Comparison of ENCODE assay signal across 1 cellular context in the genomic region with DNA sequence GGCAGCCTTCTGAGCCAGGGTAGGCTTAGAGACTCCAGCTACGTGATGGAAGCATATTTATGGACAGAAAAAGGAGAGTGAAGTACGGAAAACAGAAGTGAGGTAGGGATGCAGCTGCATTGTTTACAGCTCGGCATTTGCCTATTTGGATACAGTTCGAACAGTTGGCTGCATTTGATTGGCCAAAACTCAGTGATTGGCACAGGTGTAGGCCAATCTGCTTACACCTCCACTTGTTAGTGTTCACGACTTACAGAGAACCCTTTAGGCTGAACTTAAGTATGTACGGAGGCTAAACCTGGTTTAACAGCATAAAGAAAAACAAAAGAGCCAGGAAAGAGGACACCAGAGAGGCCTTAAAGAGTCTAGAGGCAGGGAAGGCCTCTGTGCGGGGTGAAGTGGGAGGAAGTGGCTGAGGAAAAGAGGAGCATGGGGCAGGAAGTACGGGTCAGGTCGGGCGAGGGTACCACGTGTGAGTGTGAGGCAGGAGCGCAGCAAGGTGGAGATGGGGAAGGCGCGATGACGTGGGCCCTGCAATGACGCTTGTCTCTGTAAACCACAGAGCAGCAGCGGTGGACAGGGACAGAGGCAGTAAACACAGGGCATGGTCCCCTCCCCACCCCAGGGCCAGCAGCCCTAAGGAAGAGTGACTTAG.
TF ChIP-seq lines count a peak whose summit lies in the region.

No MANE protein-coding gene starts in this region.

TF ChIP-seq in GM23338, 12 proteins besides CTCF, POLR2A, EP300 and RAD21 (continued from another document):
- TF ChIP-seq, protein P1, sequence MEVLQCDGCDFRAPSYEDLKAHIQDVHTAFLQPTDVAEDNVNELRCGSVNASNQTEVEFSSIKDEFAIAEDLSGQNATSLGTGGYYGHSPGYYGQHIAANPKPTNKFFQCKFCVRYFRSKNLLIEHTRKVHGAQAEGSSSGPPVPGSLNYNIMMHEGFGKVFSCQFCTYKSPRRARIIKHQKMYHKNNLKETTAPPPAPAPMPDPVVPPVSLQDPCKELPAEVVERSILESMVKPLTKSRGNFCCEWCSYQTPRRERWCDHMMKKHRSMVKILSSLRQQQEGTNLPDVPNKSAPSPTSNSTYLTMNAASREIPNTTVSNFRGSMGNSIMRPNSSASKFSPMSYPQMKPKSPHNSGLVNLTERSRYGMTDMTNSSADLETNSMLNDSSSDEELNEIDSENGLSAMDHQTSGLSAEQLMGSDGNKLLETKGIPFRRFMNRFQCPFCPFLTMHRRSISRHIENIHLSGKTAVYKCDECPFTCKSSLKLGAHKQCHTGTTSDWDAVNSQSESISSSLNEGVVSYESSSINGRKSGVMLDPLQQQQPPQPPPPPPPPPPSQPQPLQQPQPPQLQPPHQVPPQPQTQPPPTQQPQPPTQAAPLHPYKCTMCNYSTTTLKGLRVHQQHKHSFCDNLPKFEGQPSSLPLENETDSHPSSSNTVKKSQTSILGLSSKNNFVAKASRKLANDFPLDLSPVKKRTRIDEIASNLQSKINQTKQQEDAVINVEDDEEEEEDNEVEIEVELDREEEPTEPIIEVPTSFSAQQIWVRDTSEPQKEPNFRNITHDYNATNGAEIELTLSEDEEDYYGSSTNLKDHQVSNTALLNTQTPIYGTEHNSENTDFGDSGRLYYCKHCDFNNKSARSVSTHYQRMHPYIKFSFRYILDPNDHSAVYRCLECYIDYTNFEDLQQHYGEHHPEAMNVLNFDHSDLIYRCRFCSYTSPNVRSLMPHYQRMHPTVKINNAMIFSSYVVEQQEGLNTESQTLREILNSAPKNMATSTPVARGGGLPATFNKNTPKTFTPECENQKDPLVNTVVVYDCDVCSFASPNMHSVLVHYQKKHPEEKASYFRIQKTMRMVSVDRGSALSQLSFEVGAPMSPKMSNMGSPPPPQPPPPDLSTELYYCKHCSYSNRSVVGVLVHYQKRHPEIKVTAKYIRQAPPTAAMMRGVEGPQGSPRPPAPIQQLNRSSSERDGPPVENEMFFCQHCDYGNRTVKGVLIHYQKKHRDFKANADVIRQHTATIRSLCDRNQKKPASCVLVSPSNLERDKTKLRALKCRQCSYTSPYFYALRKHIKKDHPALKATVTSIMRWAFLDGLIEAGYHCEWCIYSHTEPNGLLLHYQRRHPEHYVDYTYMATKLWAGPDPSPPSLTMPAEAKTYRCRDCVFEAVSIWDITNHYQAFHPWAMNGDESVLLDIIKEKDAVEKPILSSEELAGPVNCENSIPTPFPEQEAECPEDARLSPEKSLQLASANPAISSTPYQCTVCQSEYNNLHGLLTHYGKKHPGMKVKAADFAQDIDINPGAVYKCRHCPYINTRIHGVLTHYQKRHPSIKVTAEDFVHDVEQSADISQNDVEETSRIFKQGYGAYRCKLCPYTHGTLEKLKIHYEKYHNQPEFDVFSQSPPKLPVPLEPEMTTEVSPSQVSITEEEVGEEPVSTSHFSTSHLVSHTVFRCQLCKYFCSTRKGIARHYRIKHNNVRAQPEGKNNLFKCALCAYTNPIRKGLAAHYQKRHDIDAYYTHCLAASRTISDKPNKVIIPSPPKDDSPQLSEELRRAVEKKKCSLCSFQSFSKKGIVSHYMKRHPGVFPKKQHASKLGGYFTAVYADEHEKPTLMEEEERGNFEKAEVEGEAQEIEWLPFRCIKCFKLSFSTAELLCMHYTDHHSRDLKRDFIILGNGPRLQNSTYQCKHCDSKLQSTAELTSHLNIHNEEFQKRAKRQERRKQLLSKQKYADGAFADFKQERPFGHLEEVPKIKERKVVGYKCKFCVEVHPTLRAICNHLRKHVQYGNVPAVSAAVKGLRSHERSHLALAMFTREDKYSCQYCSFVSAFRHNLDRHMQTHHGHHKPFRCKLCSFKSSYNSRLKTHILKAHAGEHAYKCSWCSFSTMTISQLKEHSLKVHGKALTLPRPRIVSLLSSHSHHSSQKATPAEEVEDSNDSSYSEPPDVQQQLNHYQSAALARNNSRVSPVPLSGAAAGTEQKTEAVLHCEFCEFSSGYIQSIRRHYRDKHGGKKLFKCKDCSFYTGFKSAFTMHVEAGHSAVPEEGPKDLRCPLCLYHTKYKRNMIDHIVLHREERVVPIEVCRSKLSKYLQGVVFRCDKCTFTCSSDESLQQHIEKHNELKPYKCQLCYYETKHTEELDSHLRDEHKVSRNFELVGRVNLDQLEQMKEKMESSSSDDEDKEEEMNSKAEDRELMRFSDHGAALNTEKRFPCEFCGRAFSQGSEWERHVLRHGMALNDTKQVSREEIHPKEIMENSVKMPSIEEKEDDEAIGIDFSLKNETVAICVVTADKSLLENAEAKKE (CRISPR knock-in tag; IDR thresholded peaks at IDR 0.05) = no peak
- TF ChIP-seq STAT1 (IDR thresholded peaks at IDR 0.05; ENCODE audit: unreplicated experiment) (no peak), CREB1 (CRISPR knock-in tag; IDR thresholded peaks at IDR 0.05; ENCODE audit: low read depth) (no peak), JUNB (IDR thresholded peaks at IDR 0.05; ENCODE audit: unreplicated experiment) (no peak), ZNF331 (CRISPR knock-in tag; IDR thresholded peaks at IDR 0.05; ENCODE audit: low read depth) (no peak), EZH2phosphoT487 (IDR thresholded peaks at IDR 0.05; ENCODE audit: unreplicated experiment) (no peak), ZNF114 (CRISPR knock-in tag; IDR thresholded peaks at IDR 0.05) (no peak), POLR2AphosphoS5 (IDR thresholded peaks at IDR 0.05; ENCODE audit: low read depth) (no peak)
- TF ChIP-seq, protein P2, sequence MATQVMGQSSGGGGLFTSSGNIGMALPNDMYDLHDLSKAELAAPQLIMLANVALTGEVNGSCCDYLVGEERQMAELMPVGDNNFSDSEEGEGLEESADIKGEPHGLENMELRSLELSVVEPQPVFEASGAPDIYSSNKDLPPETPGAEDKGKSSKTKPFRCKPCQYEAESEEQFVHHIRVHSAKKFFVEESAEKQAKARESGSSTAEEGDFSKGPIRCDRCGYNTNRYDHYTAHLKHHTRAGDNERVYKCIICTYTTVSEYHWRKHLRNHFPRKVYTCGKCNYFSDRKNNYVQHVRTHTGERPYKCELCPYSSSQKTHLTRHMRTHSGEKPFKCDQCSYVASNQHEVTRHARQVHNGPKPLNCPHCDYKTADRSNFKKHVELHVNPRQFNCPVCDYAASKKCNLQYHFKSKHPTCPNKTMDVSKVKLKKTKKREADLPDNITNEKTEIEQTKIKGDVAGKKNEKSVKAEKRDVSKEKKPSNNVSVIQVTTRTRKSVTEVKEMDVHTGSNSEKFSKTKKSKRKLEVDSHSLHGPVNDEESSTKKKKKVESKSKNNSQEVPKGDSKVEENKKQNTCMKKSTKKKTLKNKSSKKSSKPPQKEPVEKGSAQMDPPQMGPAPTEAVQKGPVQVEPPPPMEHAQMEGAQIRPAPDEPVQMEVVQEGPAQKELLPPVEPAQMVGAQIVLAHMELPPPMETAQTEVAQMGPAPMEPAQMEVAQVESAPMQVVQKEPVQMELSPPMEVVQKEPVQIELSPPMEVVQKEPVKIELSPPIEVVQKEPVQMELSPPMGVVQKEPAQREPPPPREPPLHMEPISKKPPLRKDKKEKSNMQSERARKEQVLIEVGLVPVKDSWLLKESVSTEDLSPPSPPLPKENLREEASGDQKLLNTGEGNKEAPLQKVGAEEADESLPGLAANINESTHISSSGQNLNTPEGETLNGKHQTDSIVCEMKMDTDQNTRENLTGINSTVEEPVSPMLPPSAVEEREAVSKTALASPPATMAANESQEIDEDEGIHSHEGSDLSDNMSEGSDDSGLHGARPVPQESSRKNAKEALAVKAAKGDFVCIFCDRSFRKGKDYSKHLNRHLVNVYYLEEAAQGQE (IDR thresholded peaks at IDR 0.05; ENCODE audit: unreplicated experiment) = no peak
- TF ChIP-seq, protein P3, sequence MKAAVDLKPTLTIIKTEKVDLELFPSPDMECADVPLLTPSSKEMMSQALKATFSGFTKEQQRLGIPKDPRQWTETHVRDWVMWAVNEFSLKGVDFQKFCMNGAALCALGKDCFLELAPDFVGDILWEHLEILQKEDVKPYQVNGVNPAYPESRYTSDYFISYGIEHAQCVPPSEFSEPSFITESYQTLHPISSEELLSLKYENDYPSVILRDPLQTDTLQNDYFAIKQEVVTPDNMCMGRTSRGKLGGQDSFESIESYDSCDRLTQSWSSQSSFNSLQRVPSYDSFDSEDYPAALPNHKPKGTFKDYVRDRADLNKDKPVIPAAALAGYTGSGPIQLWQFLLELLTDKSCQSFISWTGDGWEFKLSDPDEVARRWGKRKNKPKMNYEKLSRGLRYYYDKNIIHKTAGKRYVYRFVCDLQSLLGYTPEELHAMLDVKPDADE (IDR thresholded peaks at IDR 0.05) = no peak
